13 cellular contexts compared by ENCODE assay signal in genomic region chr17:4536742-4537411, GRCh38. TPM values are rescaled to one million over a fixed set of nuclear protein-coding genes. Genes with fewer than 3 reads are reported as not detected.
DNase-seq lines count a peak whose midpoint lies in the region; ATAC-seq, FAIRE-seq and TF ChIP-seq lines count a peak whose summit lies in the region.
"Had no signal": no experiment of that assay in that cellular context is flagged by ENCODE, and none has a peak within 500 bp of the region (broad histone marks: within the 10 kb centered on the region; RNA-seq: fewer than 3 reads in every experiment).

No MANE protein-coding gene starts in this region.

- no peaks in the 10 kb centered on the region for H3K9me3 Mint-ChIP-seq in activated naive CD8-positive, alpha-beta T cell (ENCODE audit: low read depth)
- no peaks in the 10 kb centered on the region for H3K9me3 Mint-ChIP-seq in activated naive CD8-positive, alpha-beta T cell treated with anti-CD3 and anti-CD28 coated beads for 36 hours

- H4K20me1 ChIP-seq in endothelial cell of umbilical vein (replicated peaks; ENCODE audit: control insufficient read depth, extremely low read depth, insufficient read depth, low read length), result no peaks in the 10 kb centered on the region

- peak; percentile 2 for TF ChIP-seq POLR2A in endothelial cell of umbilical vein (IDR thresholded peaks at IDR 0.05; ENCODE audit: low read depth, low read length)

- dilution Hi-C loops in endothelial cell of umbilical vein (cut with MboI; ENCODE audit: extremely low pct_ligation_motif_present, low sequenced_read_pairs), result no loop called here

- no peaks in the 10 kb centered on the region for H3K9me1 ChIP-seq in endothelial cell of umbilical vein (replicated peaks; ENCODE audit: control insufficient read depth, extremely low read depth, insufficient read depth, low read length)

- peaks cover 2% of the 10 kb centered on the region for H3K27me3 Mint-ChIP-seq in activated naive CD8-positive, alpha-beta T cell
- peaks cover 6% of the 10 kb centered on the region for H3K27me3 Mint-ChIP-seq in activated naive CD8-positive, alpha-beta T cell treated with anti-CD3 and anti-CD28 coated beads for 36 hours

- BruUV-seq in endothelial cell of umbilical vein (replicated peaks; lab: Mats Ljungman, UMichigan), result no TSS peak

- no peaks in the 10 kb centered on the region for H3K27me3 ChIP-seq in endothelial cell of umbilical vein (ENCODE audit: control insufficient read depth in 2 of 2, insufficient read depth in 2 of 2, low read length in 2 of 2)
- no peaks in the 10 kb centered on the region for H3K27me3 ChIP-seq in aorta (ENCODE audit: control insufficient read depth in 1 of 2, insufficient read depth in 2 of 2, low read length in 1 of 2)
- H3K27me3 ChIP-seq: SJSA1 had no signal

- peak; percentile 2 for ATAC-seq in mucosa of descending colon
- ATAC-seq in aorta (ENCODE audit: low FRiP score), result peak; percentile 30
- no peak for ATAC-seq in HG03175 (IDR thresholded peaks at IDR 0.05; ENCODE audit: unreplicated experiment)

- H3K27ac Mint-ChIP-seq in activated naive CD8-positive, alpha-beta T cell, result peak overlapping the region; percentile 16
- no peak overlapping the region for H3K27ac Mint-ChIP-seq in activated naive CD8-positive, alpha-beta T cell treated with anti-CD3 and anti-CD28 coated beads for 36 hours
- H3K27ac Mint-ChIP-seq: progenitor cell of endocrine pancreas had no signal

- no peak overlapping the region for H3K4me2 ChIP-seq in endothelial cell of umbilical vein (ENCODE audit: insufficient read depth, low read length)

- no peak overlapping the region for H3K4me3 Mint-ChIP-seq in activated naive CD8-positive, alpha-beta T cell
- H3K4me3 Mint-ChIP-seq in activated naive CD8-positive, alpha-beta T cell treated with anti-CD3 and anti-CD28 coated beads for 36 hours, result no peak overlapping the region

- POLR2A ChIA-PET in endothelial cell of umbilical vein (lab: Charles Lee), result interaction anchor here (0.6 to 2.4 kb wide), 2 partner anchors 13 to 38 kb away, joined by 3 to 8 read pairs; partner anchors contain the start of gene SPNS2

- H3K36me3 Mint-ChIP-seq in activated naive CD8-positive, alpha-beta T cell, result no peaks in the 10 kb centered on the region
- H3K36me3 Mint-ChIP-seq in activated naive CD8-positive, alpha-beta T cell treated with anti-CD3 and anti-CD28 coated beads for 36 hours, result peaks cover 3% of the 10 kb centered on the region

- H3K4me3 ChIP-seq in endothelial cell of umbilical vein (replicated peaks in 1 of 3; ENCODE audit: insufficient read depth in 1 of 3, low read depth in 1 of 3, low read length in 3 of 3) (no peak overlapping the region), mucosa of descending colon (no peak overlapping the region), aorta (ENCODE audit: low read length in 2 of 2) (no peak overlapping the region)
- H3K4me3 ChIP-seq: SJSA1 had no signal

- peaks cover 2 to 35% of the 10 kb centered on the region in 2 experiments for H3K36me3 ChIP-seq in endothelial cell of umbilical vein (ENCODE audit: control insufficient read depth in 2 of 2, extremely low read depth in 1 of 2, insufficient read depth in 2 of 2, low read length in 2 of 2)
- no peaks in the 10 kb centered on the region for H3K36me3 ChIP-seq in mucosa of descending colon (ENCODE audit: low read depth)
- H3K36me3 ChIP-seq in aorta (ENCODE audit: control insufficient read depth in 1 of 2, insufficient read depth in 2 of 2, low read length in 1 of 2), result peaks cover 0 to 2% of the 10 kb centered on the region in 2 donors

- peaks cover 73% of the 10 kb centered on the region for H3K4me1 ChIP-seq in endothelial cell of umbilical vein (ENCODE audit: control insufficient read depth, extremely low read depth, insufficient read depth, low read length)
- peaks cover 23% of the 10 kb centered on the region for H3K4me1 ChIP-seq in mucosa of descending colon (ENCODE audit: low read depth)
- H3K4me1 ChIP-seq in aorta (ENCODE audit: control insufficient read depth in 1 of 2, insufficient read depth in 2 of 2, low read length in 2 of 2), result no peaks in the 10 kb centered on the region
- H3K4me1 ChIP-seq: SJSA1 had no signal

- TF ChIP-seq CTCF in endothelial cell of umbilical vein (IDR thresholded peaks at IDR 0.05; ENCODE audit: extremely low read depth in 1 of 2, insufficient read depth in 1 of 2, low read depth in 1 of 2, low read length in 2 of 2) (no peak), mucosa of descending colon (IDR thresholded peaks at IDR 0.05) (no peak)

- WGBS in aorta, 2 donors, result 48 to 51% methylated on average over 18 of the region's 18 CpGs

- in situ Hi-C loops in KBM-7 (cut with MboI; ENCODE audit: low pct_unique_long_range_greater_than_20kb, low sequenced_read_pairs), result no loop called here

- DNase-seq in activated naive CD8-positive, alpha-beta T cell treated with anti-CD3 and anti-CD28 coated beads for 36 hours, result no peak
- DNase-seq in endothelial cell of umbilical vein (ENCODE audit: low read depth, low spot score) (peak; percentile 43), mucosa of descending colon (no peak), aorta (no peak), KBM-7 (no peak), GOT3 (lab: John Stamatoyannopoulos, UW) (no peak)
- DNase-seq: central memory CD4-positive, alpha-beta T cell; NCI-H2029 had no signal

- FAIRE-seq in endothelial cell of umbilical vein (lab: Jason Lieb, UNC), result peak; percentile 55

- H3K27ac ChIP-seq in endothelial cell of umbilical vein (ENCODE audit: insufficient read depth, low read depth, low read length) (peak overlapping the region; percentile 55), aorta (ENCODE audit: low read depth in 1 of 2, low read length in 2 of 2) (peak overlapping the region in 1 of 2 donors; percentile 30)
- H3K27ac ChIP-seq: SJSA1 had no signal

- no peak overlapping the region for H2AFZ ChIP-seq in endothelial cell of umbilical vein (ENCODE audit: low read depth, low read length)

- H3K79me2 ChIP-seq in endothelial cell of umbilical vein (ENCODE audit: control insufficient read depth, insufficient read depth, low read length), result no peaks in the 10 kb centered on the region

- CTCF ChIA-PET in endothelial cell of umbilical vein (lab: Charles Lee), result interaction anchor here (0.9 to 6.7 kb wide), 7 partner anchors 10 to 116 kb away, joined by 3 to 31 read pairs (median 6); partner anchors contain the start of gene SPNS2

- H3K9ac ChIP-seq in endothelial cell of umbilical vein (replicated peaks; ENCODE audit: extremely low read depth, insufficient read depth, low read length), result no peak overlapping the region

- peaks cover 8% of the 10 kb centered on the region for H3K4me1 Mint-ChIP-seq in activated naive CD8-positive, alpha-beta T cell (ENCODE audit: low read depth)
- peaks cover 7% of the 10 kb centered on the region for H3K4me1 Mint-ChIP-seq in activated naive CD8-positive, alpha-beta T cell treated with anti-CD3 and anti-CD28 coated beads for 36 hours

- intact Hi-C loops in endothelial cell of umbilical vein (cut with micrococcal nuclease) (no loop called here), mucosa of descending colon (cut with DNase I, micrococcal nuclease) (no loop called here), aorta (cut with DNase I) (no loop called here)

- no peaks in the 10 kb centered on the region for H3K9me3 ChIP-seq in endothelial cell of umbilical vein (replicated peaks; ENCODE audit: control insufficient read depth, insufficient read depth, low read length)
- no peaks in the 10 kb centered on the region for H3K9me3 ChIP-seq in mucosa of descending colon
- no peaks in the 10 kb centered on the region for H3K9me3 ChIP-seq in aorta (ENCODE audit: control insufficient read depth, low read length)
- H3K9me3 ChIP-seq: SJSA1 had no signal

RNA-seq across cellular contexts. Expression of gene MYBBP1A, which starts 18.3 kb away (rescaled TPM):
- 100 to 1,000 TPM; 174 to 176 TPM for total RNA-seq in activated naive CD8-positive, alpha-beta T cell treated with anti-CD3 and anti-CD28 coated beads for 36 hours
- total RNA-seq in endothelial cell of umbilical vein (78.1 and 79.2 TPM in 2 replicates), mucosa of descending colon (10 to 100 TPM; 32.7 to 41.4 (median 36.7) TPM), aorta (10 to 100 TPM; 35.2 to 36.6 TPM)
- polyA plus RNA-seq in endothelial cell of umbilical vein (26.8 and 29.3 TPM in 2 replicates), aorta (10 to 100 TPM in 1 of 2 donors, 1 to 10 TPM in 1; 8.0 to 37.6 TPM)
- 23.1 and 28.2 TPM in 2 replicates for polyA plus RNA-seq in endothelial cell of umbilical vein (2011; cell fraction: cytosol; rRNA removed)
- polyA plus RNA-seq in endothelial cell of umbilical vein (2011; cell fraction: nucleus; rRNA removed), result 109 and 111 TPM in 2 replicates
- polyA plus RNA-seq in endothelial cell of umbilical vein (2012), result 54.2 and 58.6 TPM in 2 replicates
- polyA minus RNA-seq in endothelial cell of umbilical vein, result 36.6 and 55.5 TPM in 2 replicates
- polyA minus RNA-seq in endothelial cell of umbilical vein (2011; cell fraction: cytosol; rRNA and poly(A)+ RNA removed), result 65.2 TPM
- polyA minus RNA-seq in endothelial cell of umbilical vein (2011; cell fraction: nucleus; rRNA and poly(A)+ RNA removed), result 43.8 and 58.8 TPM in 2 replicates

RNA-seq across cellular contexts. Expression of gene GGT6, which starts 23.5 kb away (rescaled TPM):
- total RNA-seq in activated naive CD8-positive, alpha-beta T cell treated with anti-CD3 and anti-CD28 coated beads for 36 hours, result not detected
- total RNA-seq in endothelial cell of umbilical vein (not detected in 2 replicates), mucosa of descending colon (100 to 1,000 TPM in 2 of 3 donors, 10 to 100 TPM in 1; 98.0 to 219 (median 189) TPM), aorta (not detected)
- polyA plus RNA-seq in endothelial cell of umbilical vein (not detected in 2 replicates), aorta (1 to 10 TPM in 1 of 2 donors, not detected in 1; 3.5 TPM)
- not detected in 2 replicates for polyA plus RNA-seq in endothelial cell of umbilical vein (2011; cell fraction: cytosol; rRNA removed)
- not detected in 2 replicates for polyA plus RNA-seq in endothelial cell of umbilical vein (2011; cell fraction: nucleus; rRNA removed)
- polyA plus RNA-seq in endothelial cell of umbilical vein (2012), result not detected in 2 replicates
- not detected in 2 replicates for polyA minus RNA-seq in endothelial cell of umbilical vein
- polyA minus RNA-seq in endothelial cell of umbilical vein (2011; cell fraction: cytosol; rRNA and poly(A)+ RNA removed), result not detected
- polyA minus RNA-seq in endothelial cell of umbilical vein (2011; cell fraction: nucleus; rRNA and poly(A)+ RNA removed), result not detected in 2 replicates
- total RNA-seq: progenitor cell of endocrine pancreas, SJSA1 had no signal
- polyA plus RNA-seq: AG04450 had no signal

RNA-seq across cellular contexts. Expression of gene SPNS2, which starts 38.2 kb away (rescaled TPM):
- under 1 TPM; 0.20 to 0.43 TPM for total RNA-seq in activated naive CD8-positive, alpha-beta T cell treated with anti-CD3 and anti-CD28 coated beads for 36 hours
- 56.6 and 77.3 TPM in 2 replicates for total RNA-seq in endothelial cell of umbilical vein
- 70.2 and 77.3 TPM in 2 replicates for polyA plus RNA-seq in endothelial cell of umbilical vein
- 47.5 and 59.9 TPM in 2 replicates for polyA plus RNA-seq in endothelial cell of umbilical vein (2011; cell fraction: cytosol; rRNA removed)
- polyA plus RNA-seq in endothelial cell of umbilical vein (2011; cell fraction: nucleus; rRNA removed), result 70.4 and 94.6 TPM in 2 replicates
- polyA plus RNA-seq in endothelial cell of umbilical vein (2012), result 16.2 and 28.4 TPM in 2 replicates
- polyA minus RNA-seq in endothelial cell of umbilical vein, result 46.1 and 59.7 TPM in 2 replicates
- not detected for polyA minus RNA-seq in endothelial cell of umbilical vein (2011; cell fraction: cytosol; rRNA and poly(A)+ RNA removed)
- 21.3 and 41.6 TPM in 2 replicates for polyA minus RNA-seq in endothelial cell of umbilical vein (2011; cell fraction: nucleus; rRNA and poly(A)+ RNA removed)
- 10 to 100 TPM in 2 of 3 donors, 1 to 10 TPM in 1; 9.2 to 24.5 (median 11.0) TPM for total RNA-seq in mucosa of descending colon
- total RNA-seq in aorta, result 10 to 100 TPM; 31.3 to 56.2 TPM
- polyA plus RNA-seq in aorta, result 1 to 10 TPM; 2.3 to 3.1 TPM
- polyA plus RNA-seq: AG04450 had no signal

RNA-seq across cellular contexts. Expression of gene SMTNL2, which starts 47.5 kb away (rescaled TPM):
- total RNA-seq in activated naive CD8-positive, alpha-beta T cell treated with anti-CD3 and anti-CD28 coated beads for 36 hours, result not detected
- total RNA-seq in endothelial cell of umbilical vein (not detected in 2 replicates), mucosa of descending colon (1 to 10 TPM in 2 of 3 donors, under 1 TPM in 1; 0.12 to 1.5 (median 1.1) TPM), aorta (1 to 10 TPM in 1 of 2 donors, under 1 TPM in 1; 0.49 to 1.7 TPM)
- polyA plus RNA-seq in endothelial cell of umbilical vein (not detected in 2 replicates), aorta (not detected)
- polyA plus RNA-seq in endothelial cell of umbilical vein (2011; cell fraction: cytosol; rRNA removed), result not detected in 2 replicates
- polyA plus RNA-seq in endothelial cell of umbilical vein (2011; cell fraction: nucleus; rRNA removed), result not detected in 2 replicates
- polyA plus RNA-seq in endothelial cell of umbilical vein (2012), result not detected in 2 replicates
- polyA minus RNA-seq in endothelial cell of umbilical vein, result not detected in 2 replicates
- polyA minus RNA-seq in endothelial cell of umbilical vein (2011; cell fraction: cytosol; rRNA and poly(A)+ RNA removed), result not detected
- not detected in 2 replicates for polyA minus RNA-seq in endothelial cell of umbilical vein (2011; cell fraction: nucleus; rRNA and poly(A)+ RNA removed)
- total RNA-seq: SJSA1 had no signal

Comparison
In these comparisons a context has a peak if more than half of its experiments do, and no peak if none do; other contexts are left out.
1. RNA of gene GGT6, which starts 23.5 kb away (total RNA-seq): 98.0 to 219 TPM in mucosa of descending colon; not detected in activated naive CD8-positive, alpha-beta T cell treated with anti-CD3 and anti-CD28 coated beads for 36 hours, not detected in endothelial cell of umbilical vein and not detected in aorta; every median in the first group is over 10 times any median in the second.
2. RNA of gene SPNS2, which starts 38.2 kb away (total RNA-seq): 56.6 to 77.3 TPM in endothelial cell of umbilical vein, 31.3 to 56.2 TPM in aorta and 9.2 to 24.5 TPM in mucosa of descending colon; 0.20 to 0.43 TPM in activated naive CD8-positive, alpha-beta T cell treated with anti-CD3 and anti-CD28 coated beads for 36 hours; every median in the first group is over 4 times any median in the second.